In genomic region chr2:184599054-184599874, GRCh38 we compare ENCODE assay signal across 1 cellular context.
TF ChIP-seq lines count a peak whose summit lies in the region.

No MANE protein-coding gene starts in this region.

TF ChIP-seq in SK-N-SH, 30 proteins besides CTCF, POLR2A, EP300 and RAD21 (continued from another document):
- TF ChIP-seq USF2 (IDR thresholded peaks at IDR 0.05; ENCODE audit: borderline replicate concordance, low read depth, low read length), result no peak
